14 cellular contexts compared by ENCODE assay signal in the genomic region with DNA sequence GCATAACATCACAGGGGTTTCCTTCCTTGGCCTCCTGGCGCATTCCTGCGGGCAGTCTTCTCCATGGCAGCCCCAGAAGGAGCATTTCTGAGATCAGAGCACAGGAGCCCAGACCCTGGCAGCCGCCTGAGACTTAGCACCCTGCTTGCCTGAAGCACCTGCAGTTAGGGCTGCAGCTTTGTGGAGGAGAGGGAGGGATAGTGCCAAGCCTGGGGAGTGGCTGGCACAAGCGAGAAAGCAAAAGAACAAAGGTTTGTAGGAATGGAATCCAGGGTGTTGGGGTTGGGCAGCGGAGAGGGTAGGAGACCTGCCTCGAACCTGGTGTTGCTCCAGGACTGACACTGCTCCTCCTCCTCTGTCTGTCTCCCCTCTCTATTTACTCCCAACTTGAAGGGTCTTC.
A peak's percentile ranks its signal among the peaks of the same experiment; 100 is the strongest.
DNase-seq lines count a peak whose midpoint lies in the region; ATAC-seq and TF ChIP-seq lines count a peak whose summit lies in the region.
"Had no signal": no experiment of that assay in that cellular context is flagged by ENCODE, and none has a peak within 500 bp of the region (broad histone marks: within the 10 kb centered on the region; RNA-seq: fewer than 3 reads in every experiment).

No MANE protein-coding gene starts in this region.

- TF ChIP-seq CTCF in Calu3 (IDR thresholded peaks at IDR 0.05; ENCODE audit: unreplicated experiment) (no peak), stomach (IDR thresholded peaks at IDR 0.05) (no peak)

- TF ChIP-seq POLR2A in stomach (IDR thresholded peaks at IDR 0.05), result no peak

- H3K27ac Mint-ChIP-seq in Calu3 (ENCODE audit: unreplicated experiment), result peak overlapping the region; percentile 78
- H3K27ac Mint-ChIP-seq in activated naive CD4-positive, alpha-beta T cell treated with anti-CD3 and anti-CD28 coated beads for 36 hours, result no peak overlapping the region
- H3K27ac Mint-ChIP-seq: CD14-positive monocyte had no signal

- peaks cover 19% of the 10 kb centered on the region for H3K36me3 Mint-ChIP-seq in Calu3 (ENCODE audit: insufficient read depth, unreplicated experiment)
- H3K36me3 Mint-ChIP-seq in activated naive CD4-positive, alpha-beta T cell treated with anti-CD3 and anti-CD28 coated beads for 36 hours (ENCODE audit: low read depth), result peaks cover 3% of the 10 kb centered on the region

- H3K36me3 ChIP-seq in stomach, result peaks cover 0 to 9% (median 0%) of the 10 kb centered on the region in 4 donors
- H3K36me3 ChIP-seq: HAP-1 had no signal

- no peak overlapping the region for H3K4me3 ChIP-seq in stomach
- H3K4me3 ChIP-seq: GM23248, HAP-1 had no signal

- CTCF ChIA-PET in Calu3 (lab: Charles Lee), result interaction anchor here (0.6 kb wide), 1 partner anchor 74 kb away, joined by 3 read pairs; no protein-coding TSS in a partner anchor
- CTCF ChIA-PET in activated naive CD4-positive, alpha-beta T cell treated with anti-CD3 and anti-CD28 coated beads for 36 hours (lab: Charles Lee), result interaction anchor here (1.1 kb wide), 1 partner anchor 11 kb away, joined by 4 read pairs; no protein-coding TSS in a partner anchor

- BruUV-seq in Calu3 (replicated peaks; lab: Mats Ljungman, UMichigan), result no TSS peak

- H3K4me3 Mint-ChIP-seq in Calu3 (ENCODE audit: low read depth, unreplicated experiment), result peak overlapping the region; percentile 6
- H3K4me3 Mint-ChIP-seq in activated naive CD4-positive, alpha-beta T cell treated with anti-CD3 and anti-CD28 coated beads for 36 hours, result no peak overlapping the region
- H3K4me3 Mint-ChIP-seq: CD14-positive monocyte had no signal

- peak overlapping the region; percentile 83 to 89 (median 86) for H3K27ac ChIP-seq in stomach
- H3K27ac ChIP-seq: GM23248 had no signal

- intact Hi-C loops in Calu3 (cut with micrococcal nuclease; ENCODE audit: unreplicated experiment), result loop anchor here (10.0 kb wide), 1 partner anchor 57 kb away; no protein-coding TSS in a partner anchor
- intact Hi-C loops in left colon (cut with DNase I, micrococcal nuclease), result no loop called here
- intact Hi-C loops in stomach (cut with DNase I; ENCODE audit: low total_unique reads), result no loop called here
- intact Hi-C loops in activated naive CD4-positive, alpha-beta T cell treated with anti-CD3 and anti-CD28 coated beads for 36 hours (cut with micrococcal nuclease), result no loop called here

- no peaks in the 10 kb centered on the region for H3K9me3 Mint-ChIP-seq in Calu3 (ENCODE audit: low read depth, unreplicated experiment)
- no peaks in the 10 kb centered on the region for H3K9me3 Mint-ChIP-seq in activated naive CD4-positive, alpha-beta T cell treated with anti-CD3 and anti-CD28 coated beads for 36 hours

- H3K27me3 ChIP-seq in stomach, result no peaks in the 10 kb centered on the region

- WGBS in stomach, 5 donors, result 38 to 65% (median 45%) methylated on average over 6 of the region's 6 CpGs

- H3K4me1 ChIP-seq in stomach, result peaks cover 35 to 58% (median 42%) of the 10 kb centered on the region in 4 donors

- DNase-seq in Calu3, result no peak
- DNase-seq in SW480 (ENCODE audit: low spot score), result peak; percentile 56
- DNase-seq in left colon, result peak; percentile 34 to 44
- peak; percentile 75 for DNase-seq in stomach
- no peak for DNase-seq in activated naive CD4-positive, alpha-beta T cell treated with anti-CD3 and anti-CD28 coated beads for 36 hours
- DNase-seq in A172 (ENCODE audit: low spot score), result no peak
- no peak for DNase-seq in NK-92 (lab: John Stamatoyannopoulos, UW; ENCODE audit: unreplicated experiment)
- DNase-seq: MM.1S, NCI-H1092, NCI-H1436 treated with DMSO at 0.1 percent for 48 hours, NCI-H2029 had no signal

- ATAC-seq in left colon, result peak; percentile 52

- TF ChIP-seq EP300 in stomach (IDR thresholded peaks at IDR 0.05), result no peak

- no peaks in the 10 kb centered on the region for H3K27me3 Mint-ChIP-seq in Calu3 (ENCODE audit: unreplicated experiment)
- no peaks in the 10 kb centered on the region for H3K27me3 Mint-ChIP-seq in activated naive CD4-positive, alpha-beta T cell treated with anti-CD3 and anti-CD28 coated beads for 36 hours (ENCODE audit: low read depth)

- peaks cover 67% of the 10 kb centered on the region for H3K4me1 Mint-ChIP-seq in Calu3 (ENCODE audit: low read depth, unreplicated experiment)
- H3K4me1 Mint-ChIP-seq in activated naive CD4-positive, alpha-beta T cell treated with anti-CD3 and anti-CD28 coated beads for 36 hours (ENCODE audit: low read depth), result no peaks in the 10 kb centered on the region

- no peaks in the 10 kb centered on the region for H3K9me3 ChIP-seq in stomach
- H3K9me3 ChIP-seq: HAP-1 had no signal

Comparison
In these comparisons a context has a peak if more than half of its experiments do, and no peak if none do; other contexts are left out.
1. DNase-seq: peak in SW480 (single experiment), left colon (2 of 2) and stomach (single experiment); none in Calu3 (single experiment), activated naive CD4-positive, alpha-beta T cell treated with anti-CD3 and anti-CD28 coated beads for 36 hours (single experiment), A172 (single experiment) and NK-92 (single experiment).